8 cellular contexts compared by ENCODE assay signal in the genomic region with DNA sequence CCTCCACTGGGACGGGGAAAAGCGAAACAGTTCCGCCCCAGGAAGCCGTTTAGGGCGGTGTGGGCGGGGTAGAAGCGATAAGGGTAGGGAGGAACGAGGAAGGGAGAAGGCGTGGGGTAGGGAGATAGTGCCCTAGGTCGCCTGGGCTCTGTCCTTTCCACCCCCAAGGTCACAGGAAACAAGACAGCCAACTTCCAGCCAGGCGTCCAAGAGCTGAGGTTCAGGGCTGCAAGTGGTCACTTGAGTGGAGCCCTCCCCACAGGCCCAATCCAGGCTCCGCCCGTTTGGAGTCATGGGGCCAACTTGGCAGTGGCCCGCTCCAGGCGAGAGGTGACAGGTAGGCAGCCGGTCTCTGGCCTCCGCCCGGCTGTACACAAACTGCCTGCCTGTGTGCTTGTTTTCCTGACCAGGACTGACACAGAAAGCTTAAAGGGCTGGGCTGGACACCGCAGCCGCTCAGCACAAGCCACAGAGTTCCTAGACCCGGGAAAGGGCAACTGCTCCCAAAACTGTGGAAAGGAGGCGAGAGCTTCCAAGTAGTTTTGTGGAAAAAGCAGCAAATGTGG. TPM values are rescaled to one million over a fixed set of nuclear protein-coding genes. Genes with fewer than 3 reads are reported as not detected.
DNase-seq lines count a peak whose midpoint lies in the region; ATAC-seq and TF ChIP-seq lines count a peak whose summit lies in the region.

A gene with protein sequence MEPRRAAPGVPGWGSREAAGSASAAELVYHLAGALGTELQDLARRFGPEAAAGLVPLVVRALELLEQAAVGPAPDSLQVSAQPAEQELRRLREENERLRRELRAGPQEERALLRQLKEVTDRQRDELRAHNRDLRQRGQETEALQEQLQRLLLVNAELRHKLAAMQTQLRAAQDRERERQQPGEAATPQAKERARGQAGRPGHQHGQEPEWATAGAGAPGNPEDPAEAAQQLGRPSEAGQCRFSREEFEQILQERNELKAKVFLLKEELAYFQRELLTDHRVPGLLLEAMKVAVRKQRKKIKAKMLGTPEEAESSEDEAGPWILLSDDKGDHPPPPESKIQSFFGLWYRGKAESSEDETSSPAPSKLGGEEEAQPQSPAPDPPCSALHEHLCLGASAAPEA (minus strand): TSS at position 23 of the 566 bp plus-strand sequence. CDS start 62 bp downstream, outside the sequence.

- peak within 1 kb of the TSS; percentile 82 to 88 for H3K4me3 Mint-ChIP-seq in CD14-positive monocyte

- peaks cover 0 to 13% (median 3%) of the 10 kb centered on the region in 3 donors for H3K27me3 Mint-ChIP-seq in CD14-positive monocyte (ENCODE audit: low read depth in 3 of 3)

- peak within 1 kb of the TSS; percentile 74 to 92 (median 87) for H3K27ac Mint-ChIP-seq in CD14-positive monocyte

- H3K27ac ChIP-seq in duodenal mucosa (ENCODE audit: low read depth, low read length) (peak within 1 kb of the TSS; percentile 99), lower lobe of right lung (peak within 1 kb of the TSS; percentile 99), testis (peak within 1 kb of the TSS; percentile 78 to 94)

- no peak for TF ChIP-seq POLR2A in testis (IDR thresholded peaks at IDR 0.05)

- H3K9me3 Mint-ChIP-seq in CD14-positive monocyte = no peaks in the 10 kb centered on the region

- H3K4me3 ChIP-seq in HFF-Myc (replicated peaks; ENCODE audit: low read depth, low read length) = peak within 1 kb of the TSS; percentile 45
- H3K4me3 ChIP-seq in duodenal mucosa (ENCODE audit: low read depth in 1 of 2, low read length in 2 of 2) = peak within 1 kb of the TSS; percentile 78 to 79
- peak within 1 kb of the TSS; percentile 84 for H3K4me3 ChIP-seq in lower lobe of right lung
- H3K4me3 ChIP-seq in testis = peak within 1 kb of the TSS; percentile 70 to 72

- no peaks in the 10 kb centered on the region for H3K9me3 ChIP-seq in duodenal mucosa (ENCODE audit: control insufficient read depth in 1 of 2, low read length in 2 of 2)
- H3K9me3 ChIP-seq in lower lobe of right lung = no peaks in the 10 kb centered on the region
- H3K9me3 ChIP-seq in testis = no peaks in the 10 kb centered on the region

- TF ChIP-seq CTCF in CD14-positive monocyte (IDR thresholded peaks at IDR 0.05) (no peak), HFF-Myc (IDR thresholded peaks at IDR 0.05; ENCODE audit: low read depth, low read length, missing control alignments) (no peak), lower lobe of right lung (IDR thresholded peaks at IDR 0.05) (no peak), testis (IDR thresholded peaks at IDR 0.05) (no peak)

- H3K27me3 ChIP-seq in duodenal mucosa (ENCODE audit: control insufficient read depth in 1 of 2, insufficient read depth in 2 of 2, low read length in 2 of 2) (no peaks in the 10 kb centered on the region), lower lobe of right lung (ENCODE audit: low read depth) (no peaks in the 10 kb centered on the region), testis (no peaks in the 10 kb centered on the region)

- H3K4me1 ChIP-seq in duodenal mucosa (ENCODE audit: control insufficient read depth in 1 of 2, insufficient read depth in 2 of 2, low read length in 2 of 2) (peaks cover 28 to 46% of the 10 kb centered on the region in 2 donors), lower lobe of right lung (peaks cover 53% of the 10 kb centered on the region), testis (peaks cover 20% of the 10 kb centered on the region)

- peak; percentile 73 to 75 for ATAC-seq in lower lobe of right lung
- ATAC-seq in HG03196 (IDR thresholded peaks at IDR 0.05; ENCODE audit: unreplicated experiment) = no peak

- DNase-seq in CD14-positive monocyte (ENCODE audit: low spot score) = no peak
- no peak for DNase-seq in HFF-Myc (ENCODE audit: extremely low read depth, low read depth)
- DNase-seq in RPMI8226 = peak; percentile 38
- peak; percentile 93 for DNase-seq in lower lobe of right lung
- DNase-seq in testis = peak; percentile 90
- no peak for DNase-seq in epidermal melanocyte (ENCODE audit: insufficient read length, low spot score)

- 0 to 6% methylated on average over 4 to 22 of the region's 22 CpGs for WGBS in testis, 2 donors

- peaks cover 30 to 56% of the 10 kb centered on the region in 2 donors for H3K36me3 ChIP-seq in duodenal mucosa (ENCODE audit: control insufficient read depth in 1 of 2, insufficient read depth in 2 of 2, low read length in 2 of 2)
- peaks cover 52% of the 10 kb centered on the region for H3K36me3 ChIP-seq in lower lobe of right lung
- no peaks in the 10 kb centered on the region for H3K36me3 ChIP-seq in testis (ENCODE audit: low read depth, missing control alignments)

- intact Hi-C loops in CD14-positive monocyte (cut with micrococcal nuclease) (loop anchor here (2.0 to 10.0 kb wide), 7 partner anchors 21 to 745 kb away; partner anchors contain the start of genes SLC43A2 (in 1 of the 2) and TLCD2 (in 1 of the 2)), lower lobe of right lung (cut with DNase I) (no loop called here), testis (cut with DNase I; ENCODE audit: low total_unique reads) (loop anchor here (5.0 kb wide), 1 partner anchor 73 kb away; no protein-coding TSS in a partner anchor)

- H3K4me1 Mint-ChIP-seq in CD14-positive monocyte = peaks cover 43% of the 10 kb centered on the region

- H3K9ac ChIP-seq in duodenal mucosa (ENCODE audit: low read depth in 1 of 2, low read length in 2 of 2) = peak within 1 kb of the TSS; percentile 61 to 86

- peaks cover 55 to 67% of the 10 kb centered on the region in 2 donors for H3K36me3 Mint-ChIP-seq in CD14-positive monocyte

RNA-seq across cellular contexts. Expression of the gene that starts here (rescaled TPM):
- polyA plus RNA-seq in CD14-positive monocyte (10 to 100 TPM; 49.4 to 49.5 TPM), testis (ENCODE audit: insufficient read depth, low read depth, low replicate concordance) (8.4 TPM)
- total RNA-seq in lower lobe of right lung (41.5 TPM), testis (10 to 100 TPM; 30.6 to 32.5 TPM)

Comparison
In these comparisons a context has a peak if more than half of its experiments do, and no peak if none do; other contexts are left out.
1. DNase-seq: peak in RPMI8226 (single experiment), lower lobe of right lung (single experiment) and testis (single experiment); none in CD14-positive monocyte (single experiment), HFF-Myc (single experiment) and epidermal melanocyte (single experiment).
2. Peak in every context shown above with its lines, with median percentiles within 50 percentile points of each other: H3K4me3 ChIP-seq and H3K27ac ChIP-seq.